ENCODE assay signal across 8 cellular contexts in genomic region chr12:120116443-120116791, GRCh38. TPM values are rescaled to one million over a fixed set of nuclear protein-coding genes. Genes with fewer than 3 reads are reported as not detected.
DNase-seq lines count a peak whose midpoint lies in the region; ATAC-seq and TF ChIP-seq lines count a peak whose summit lies in the region.

RAB35 (minus strand) TSS chr12:120116753; CDS start chr12:120116650, 103 bp downstream.

- H3K27ac Mint-ChIP-seq in IgD-negative memory B cell: peak within 1 kb of the TSS; percentile 88 to 95 (median 92)

- peak within 1 kb of the TSS; percentile 73 to 97 for H3K4me3 ChIP-seq in DND-41 (ENCODE audit: low read depth in 1 of 2, low read length in 2 of 2)
- H3K4me3 ChIP-seq in mesenchymal stem cell (ENCODE audit: insufficient read depth in 1 of 2, low read depth in 1 of 2, low read length in 2 of 2): peak within 1 kb of the TSS; percentile 96 to 100

- H2AFZ ChIP-seq in DND-41 (ENCODE audit: low read depth, low read length) (peak within 1 kb of the TSS; percentile 87), mesenchymal stem cell (ENCODE audit: low read depth, low read length) (peak within 1 kb of the TSS; percentile 94)

- peaks cover 69% of the 10 kb centered on the region for H3K79me2 ChIP-seq in DND-41 (ENCODE audit: insufficient read depth, low read length)

- peak within 1 kb of the TSS in 1 of 2 experiments; percentile 48 for H2BK12ac ChIP-seq in mesenchymal stem cell (ENCODE audit: low read length in 2 of 2)

- peak within 1 kb of the TSS; percentile 89 to 95 for H3K18ac ChIP-seq in mesenchymal stem cell (ENCODE audit: low read depth in 1 of 2, low read length in 2 of 2)

- DNase-seq in DND-41: no peak
- no peak for DNase-seq in mesenchymal stem cell
- no peak for DNase-seq in ureter (ENCODE audit: low spot score)
- no peak for DNase-seq in NCI-H748 (lab: John Stamatoyannopoulos, UW; ENCODE audit: unreplicated experiment)
- DNase-seq in amniotic stem cell (lab: John Stamatoyannopoulos, UW): no peak
- no peak for DNase-seq in cerebellar nuclear complex (lab: John Stamatoyannopoulos, UW)

- no peak for TF ChIP-seq CTCF in DND-41 (IDR thresholded peaks at IDR 0.05; ENCODE audit: borderline replicate concordance, extremely low read depth, low read length, poor library complexity, severe bottlenecking)

- peak within 1 kb of the TSS; percentile 91 to 98 for H3K4ac ChIP-seq in mesenchymal stem cell (ENCODE audit: low read depth in 1 of 2, low read length in 2 of 2)

- no peaks in the 10 kb centered on the region for H3K79me1 ChIP-seq in mesenchymal stem cell (replicated peaks; ENCODE audit: low read length, poor library complexity, severe bottlenecking)

- WGBS in mesenchymal stem cell: 0% methylated on average over 12 of the region's 49 CpGs

- peaks cover 3% of the 10 kb centered on the region for H3K36me3 Mint-ChIP-seq in IgD-negative memory B cell

- H3K36me3 ChIP-seq in DND-41 (ENCODE audit: insufficient read depth, low read length) (peaks cover 30% of the 10 kb centered on the region), mesenchymal stem cell (ENCODE audit: control insufficient read depth in 1 of 2, insufficient read depth in 2 of 2, low read depth in 1 of 2, low read length in 2 of 2) (peaks cover 3 to 8% of the 10 kb centered on the region in 2 experiments)

- peak within 1 kb of the TSS; percentile 80 for H4K8ac ChIP-seq in mesenchymal stem cell (ENCODE audit: low read length)

- H3K27ac ChIP-seq in DND-41 (ENCODE audit: low read length) (peak within 1 kb of the TSS; percentile 87), cingulate gyrus (ENCODE audit: low read depth, low read length) (peak within 1 kb of the TSS; percentile 87), mesenchymal stem cell (ENCODE audit: low read length, poor library complexity, severe bottlenecking) (peak within 1 kb of the TSS; percentile 91)

- H3K9me3 ChIP-seq in DND-41 (ENCODE audit: insufficient read depth, low read length, severe bottlenecking): no peaks in the 10 kb centered on the region
- no peaks in the 10 kb centered on the region for H3K9me3 ChIP-seq in mesenchymal stem cell (ENCODE audit: control insufficient read depth, low read length)

- ATAC-seq in DND-41 (ENCODE audit: insufficient read depth, low read depth): no peak

- H4K20me1 ChIP-seq in DND-41 (ENCODE audit: insufficient read depth, low read length): peaks cover 53% of the 10 kb centered on the region

- H3K4me1 Mint-ChIP-seq in IgD-negative memory B cell: peaks cover 56 to 60% (median 56%) of the 10 kb centered on the region in 3 donors

- H3K9me3 Mint-ChIP-seq in IgD-negative memory B cell: no peaks in the 10 kb centered on the region

- H3K27me3 Mint-ChIP-seq in IgD-negative memory B cell: no peaks in the 10 kb centered on the region

- H2BK120ac ChIP-seq in mesenchymal stem cell (ENCODE audit: low read depth, low read length): peak within 1 kb of the TSS; percentile 85

- peak within 1 kb of the TSS in 1 of 2 experiments; percentile 97 for H3K14ac ChIP-seq in mesenchymal stem cell (ENCODE audit: low read length in 2 of 2)

- no peaks in the 10 kb centered on the region for H3K27me3 ChIP-seq in DND-41 (ENCODE audit: insufficient read depth, low read length, poor library complexity)
- no peaks in the 10 kb centered on the region for H3K27me3 ChIP-seq in mesenchymal stem cell (ENCODE audit: control insufficient read depth in 1 of 2, insufficient read depth in 1 of 2, low read length in 2 of 2)

- H3K4me1 ChIP-seq in DND-41 (ENCODE audit: insufficient read depth, low read length) (peaks cover 44% of the 10 kb centered on the region), mesenchymal stem cell (ENCODE audit: control insufficient read depth, insufficient read depth, low read depth, low read length) (peaks cover 16% of the 10 kb centered on the region)

- H2BK15ac ChIP-seq in mesenchymal stem cell (ENCODE audit: low read depth, poor library complexity, severe bottlenecking): no peak within 1 kb of the TSS

- no peak within 1 kb of the TSS for H2AK5ac ChIP-seq in mesenchymal stem cell (ENCODE audit: low read length, severe bottlenecking)

- H3K23ac ChIP-seq in mesenchymal stem cell (ENCODE audit: low read length in 2 of 2): peak within 1 kb of the TSS in 1 of 2 experiments; percentile 75

- peak within 1 kb of the TSS; percentile 99 for H3K4me2 ChIP-seq in DND-41 (ENCODE audit: insufficient read depth, low read length)
- peak within 1 kb of the TSS; percentile 91 for H3K4me2 ChIP-seq in mesenchymal stem cell (ENCODE audit: low read length, poor library complexity, severe bottlenecking)

- H2BK5ac ChIP-seq in mesenchymal stem cell (ENCODE audit: low read depth, low read length, poor library complexity, severe bottlenecking): peak within 1 kb of the TSS; percentile 68

- peak within 1 kb of the TSS; percentile 87 for H4K91ac ChIP-seq in mesenchymal stem cell (ENCODE audit: low read length)

- H3K9ac ChIP-seq in DND-41 (ENCODE audit: low read depth, low read length) (peak within 1 kb of the TSS; percentile 83), mesenchymal stem cell (ENCODE audit: low read length) (peak within 1 kb of the TSS; percentile 97)

- H3K4me3 Mint-ChIP-seq in IgD-negative memory B cell: peak within 1 kb of the TSS; percentile 91 to 99 (median 97)

RNA-seq across cellular contexts. Expression of gene RAB35, which starts in this region (rescaled TPM):
- polyA plus RNA-seq in IgD-negative memory B cell: 18.1 TPM
- 43.5 TPM for polyA plus RNA-seq in mesenchymal stem cell (2013, experiment 1 of 2)
- 42.8 TPM for polyA plus RNA-seq in mesenchymal stem cell (2013, experiment 2 of 2)
- total RNA-seq in ureter: 47.5 TPM
